Comparison of ENCODE assay signal across 20 cellular contexts in genomic region chr13:65473199-65473598, GRCh38.
"Had no signal": no experiment of that assay in that cellular context is flagged by ENCODE, and none has a peak within 500 bp of the region (broad histone marks: within the 10 kb centered on the region; RNA-seq: fewer than 3 reads in every experiment).

No MANE protein-coding gene starts in this region.

- ATAC-seq: effector memory CD8-positive, alpha-beta T cell; esophagus mucosa; foreskin keratinocyte; gastrocnemius medialis; gastroesophageal sphincter; heart left ventricle; heart right ventricle had no signal

- DNase-seq: colonic mucosa; cortex of kidney; dermis blood vessel endothelial cell; dorsolateral prefrontal cortex; effector CD4-positive, alpha-beta T cell; effector CD8-positive, alpha-beta T cell; effector memory CD4-positive, alpha-beta T cell; effector memory CD8-positive, alpha-beta T cell; endodermal cell; esophagus squamous epithelium; foreskin fibroblast; foreskin keratinocyte; foreskin melanocyte; gastrocnemius medialis; glutamatergic neuron; head of caudate nucleus; heart left ventricle; heart right ventricle had no signal
